20 cellular contexts compared by ENCODE assay signal in the genomic region with DNA sequence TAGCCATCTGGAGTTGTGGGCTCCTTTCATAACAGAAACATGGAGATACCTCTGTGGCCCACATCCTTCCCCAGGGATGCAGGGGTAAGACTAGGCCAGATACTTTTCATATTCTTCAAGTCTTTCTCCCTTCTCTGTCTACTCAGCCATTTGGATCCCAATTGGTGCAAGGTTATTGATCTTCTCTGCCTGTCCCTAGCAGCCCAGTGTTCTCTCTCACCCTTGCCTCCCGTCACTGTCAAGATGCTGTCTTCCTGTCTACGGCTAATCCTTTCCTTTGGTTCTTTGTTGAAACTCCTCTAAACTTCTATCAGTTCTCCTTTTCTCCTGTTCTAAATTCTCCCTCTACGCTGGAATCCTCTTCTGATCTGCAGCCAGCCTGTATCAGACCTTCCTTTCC. TPM values are rescaled to one million over a fixed set of nuclear protein-coding genes. Genes with fewer than 3 reads are reported as not detected.
DNase-seq lines count a peak whose midpoint lies in the region; ATAC-seq, FAIRE-seq and TF ChIP-seq lines count a peak whose summit lies in the region.
"Had no signal": no experiment of that assay in that cellular context is flagged by ENCODE, and none has a peak within 500 bp of the region (broad histone marks: within the 10 kb centered on the region; RNA-seq: fewer than 3 reads in every experiment).

No MANE protein-coding gene starts in this region.

- H3K4me3 ChIP-seq in HCT116 (replicated peaks in 1 of 2; ENCODE audit: low read depth in 1 of 2, low read length in 2 of 2) (no peak overlapping the region), RWPE2 (ENCODE audit: severe bottlenecking) (no peak overlapping the region), H1 (ENCODE audit: extremely low read depth in 1 of 4, insufficient read depth in 2 of 4, low read depth in 3 of 4, low read length in 4 of 4) (no peak overlapping the region)

- WGBS in H1 (ENCODE audit: extremely low coverage in 1 of 2, insufficient coverage in 1 of 2, insufficient read length in 1 of 2, insufficient replicate concordance in 2 of 2, low coverage in 1 of 2, low lambda C conversion rate in 2 of 2, missing lambda C conversion rate in 1 of 2), 2 experiments: 82% methylated on average over 3 of the region's 3 CpGs; no CpG with 5 or more reads in 1 of the 2 experiments

- TF ChIP-seq POLR2A in HCT116 (IDR thresholded peaks at IDR 0.05; ENCODE audit: borderline replicate concordance, extremely low read depth, insufficient read depth, insufficient read length) (no peak), H1 (IDR thresholded peaks at IDR 0.05; ENCODE audit: control extremely low read depth in 1 of 2, low read depth in 2 of 2, low read length in 2 of 2) (no peak)

- H3K79me1 ChIP-seq in H1 (ENCODE audit: low read depth, low read length): no peaks in the 10 kb centered on the region

- H3K4me3 Mint-ChIP-seq in neural crest cell: peak overlapping the region; percentile 2
- H3K4me3 Mint-ChIP-seq: CD8-positive, alpha-beta memory T cell had no signal

- H3K18ac ChIP-seq in H1 (ENCODE audit: extremely low read depth, low read length): no peak overlapping the region

- peaks cover 6% of the 10 kb centered on the region for H3K4me1 Mint-ChIP-seq in neural crest cell

- CTCF ChIA-PET in HCT116 (lab: Charles Lee) (no interaction called here), H1 (lab: Charles Lee; ENCODE audit: partially characterized antibody) (no interaction called here)

- H3K27ac Mint-ChIP-seq in neural crest cell (ENCODE audit: unreplicated experiment): no peak overlapping the region

- no peak overlapping the region for H2BK120ac ChIP-seq in H1 (replicated peaks; ENCODE audit: low read depth, low read length)

- H3K9me3 ChIP-seq in HCT116 (ENCODE audit: control insufficient read depth in 1 of 2, insufficient read depth in 1 of 2, low read depth in 1 of 2, low read length in 2 of 2) (no peaks in the 10 kb centered on the region), RWPE2 (ENCODE audit: severe bottlenecking) (no peaks in the 10 kb centered on the region), H1 (ENCODE audit: insufficient read depth in 2 of 2, low read depth in 1 of 2, low read length in 1 of 2) (no peaks in the 10 kb centered on the region)

- no peak overlapping the region for H3K56ac ChIP-seq in H1 (replicated peaks; ENCODE audit: insufficient read length, low read depth, low read length)

- peaks cover 8% of the 10 kb centered on the region for H3K36me3 Mint-ChIP-seq in neural crest cell (ENCODE audit: low read depth)

- no peak overlapping the region for H4K91ac ChIP-seq in H1 (replicated peaks; ENCODE audit: insufficient read length, low read length)

- H3K27ac ChIP-seq in HCT116 (ENCODE audit: low read depth, low read length): no peak overlapping the region
- H3K27ac ChIP-seq in RWPE2 (ENCODE audit: poor library complexity, severe bottlenecking): no peak overlapping the region
- H3K27ac ChIP-seq in H1 (ENCODE audit: low read depth, low read length): no peak overlapping the region

- no peak for FAIRE-seq in H1 (lab: Jason Lieb, UNC)

- DNase-seq in HCT116 (ENCODE audit: low read depth, low spot score) (no peak), RWPE2 (ENCODE audit: low spot score) (no peak), H1 (ENCODE audit: low read depth in 1 of 2, low spot score in 2 of 2) (no peak), neural crest cell (ENCODE audit: low read depth, low spot score) (no peak), NCI-H2171 treated with DMSO at 0.1 percent for 48 hours (lab: John Stamatoyannopoulos, UW) (no peak), 8988T (no peak)
- DNase-seq: C1 segment of cervical spinal cord; CD8-positive, alpha-beta memory T cell; DMS79; H7; KG1; NCI-H1092; NCI-H146; NCI-H2029 treated with DMSO at 0.1 percent for 48 hours; NCI-H2171; NCI-H446; NCI-H748 treated with DMSO at 0.1 percent for 48 hours; NK-92 treated with Interleukin-12 subunit alpha and Interleukin-12 subunit beta, amount 100 ng/mL, for 24 hours; SIG-M5 had no signal

- no peak overlapping the region for H2BK15ac ChIP-seq in H1 (ENCODE audit: low read length)

- H2BK20ac ChIP-seq in H1 (ENCODE audit: low read length): no peak overlapping the region

- H3K23ac ChIP-seq in H1 (ENCODE audit: insufficient read length): no peak overlapping the region

- no peaks in the 10 kb centered on the region for H3K36me3 ChIP-seq in HCT116 (ENCODE audit: control insufficient read depth in 1 of 2, insufficient read depth in 2 of 2, low read length in 2 of 2)
- no peaks in the 10 kb centered on the region for H3K36me3 ChIP-seq in RWPE2 (ENCODE audit: low read depth)
- peaks cover 0 to 3% (median 0%) of the 10 kb centered on the region in 4 experiments; a peak in 2 of 8 replicates for H3K36me3 ChIP-seq in H1 (ENCODE audit: control insufficient read depth in 2 of 4, insufficient read depth in 4 of 4, low read length in 3 of 4)

- no peak overlapping the region for H4K5ac ChIP-seq in H1 (ENCODE audit: insufficient read length, low read depth, low read length)

- ATAC-seq in HCT116 (peak; percentile 24; the same call in 1 of the 2 replicates), RWPE2 (ENCODE audit: low read depth) (peak; percentile 6; the same call in 1 of the 3 replicates), GM19452 (IDR thresholded peaks at IDR 0.05; ENCODE audit: unreplicated experiment) (no peak)

- H3K4me1 ChIP-seq in HCT116 (ENCODE audit: control insufficient read depth in 1 of 2, insufficient read depth in 2 of 2, low read length in 2 of 2) (no peaks in the 10 kb centered on the region), RWPE2 (ENCODE audit: insufficient read depth, poor library complexity, severe bottlenecking) (peaks cover 5% of the 10 kb centered on the region), H1 (replicated peaks in 1 of 4; ENCODE audit: control insufficient read depth in 3 of 4, insufficient read depth in 4 of 4, low read length in 3 of 4) (no peaks in the 10 kb centered on the region; a peak in 1 of 7 replicates)

- RAD21 ChIA-PET in HCT116 (lab: Charles Lee; ENCODE audit: low non-redundant PET in 1 of 2, low total read pairs in 2 of 2, uncharacterized antibody in 2 of 2, unreplicated experiment in 2 of 2): no interaction called here

- TF ChIP-seq EP300 in H1 (IDR thresholded peaks at IDR 0.05; ENCODE audit: borderline replicate concordance in 1 of 2, low read depth in 2 of 2, low read length in 2 of 2): no peak

- no peak overlapping the region for H2BK12ac ChIP-seq in H1 (ENCODE audit: low read depth, low read length)

- no peaks in the 10 kb centered on the region for H3K9me2 ChIP-seq in HCT116 (ENCODE audit: insufficient read depth)

- no peaks in the 10 kb centered on the region for H3K9me3 Mint-ChIP-seq in neural crest cell
- H3K9me3 Mint-ChIP-seq: CD8-positive, alpha-beta memory T cell had no signal

- TSS peak; percentile 15 for BruUV-seq in HCT116 (replicated peaks; lab: Mats Ljungman, UMichigan)

- no peak overlapping the region for H3K4me2 ChIP-seq in HCT116 (ENCODE audit: low read length)
- no peak overlapping the region for H3K4me2 ChIP-seq in H1 (ENCODE audit: insufficient read depth in 1 of 2, low read depth in 2 of 2, low read length in 2 of 2)

- intact Hi-C loops in HCT116 (cut with micrococcal nuclease): no loop called here

- H2AFZ ChIP-seq in HCT116 (ENCODE audit: low read depth, low read length, poor library complexity, severe bottlenecking) (no peak overlapping the region), H1 (ENCODE audit: low read length) (no peak overlapping the region)

- H3K14ac ChIP-seq in H1 (ENCODE audit: insufficient read length): no peak overlapping the region

- H3K9ac ChIP-seq in HCT116 (ENCODE audit: low read length) (no peak overlapping the region), H1 (replicated peaks in 1 of 4; ENCODE audit: extremely low read depth in 1 of 4, low read depth in 3 of 4, low read length in 3 of 4) (no peak overlapping the region)

- H3K23me2 ChIP-seq in H1 (ENCODE audit: low read depth, low read length): no peaks in the 10 kb centered on the region

- TF ChIP-seq RAD21 in HCT116 (IDR thresholded peaks at IDR 0.05; ENCODE audit: low read depth): no peak
- no peak for TF ChIP-seq RAD21 in H1 (IDR thresholded peaks at IDR 0.05 in 1 of 2, conservative IDR thresholded peaks at IDR 0.05 in 1 of 2; ENCODE audit: low read depth in 2 of 2, low read length in 2 of 2)

- no peak overlapping the region for H2BK5ac ChIP-seq in H1 (ENCODE audit: low read depth, low read length)

- POLR2A ChIA-PET in HCT116 (lab: Charles Lee): no interaction called here
- POLR2A ChIA-PET in H1 (lab: Charles Lee; ENCODE audit: partially characterized antibody): interaction anchor here (1.3 kb wide), 1 partner anchor 10 kb away, joined by 3 read pairs; no protein-coding TSS in a partner anchor

- TF ChIP-seq CTCF in HCT116 (IDR thresholded peaks at IDR 0.05 in 2 of 3, conservative IDR thresholded peaks at IDR 0.05 in 1 of 3; ENCODE audit: borderline replicate concordance in 1 of 3, insufficient read depth in 1 of 3, low read depth in 2 of 3, low read length in 2 of 3) (no peak), RWPE2 (IDR thresholded peaks at IDR 0.05; ENCODE audit: poor library complexity, severe bottlenecking) (no peak), H1 (IDR thresholded peaks at IDR 0.05; ENCODE audit: control extremely low read depth in 1 of 3, insufficient read depth in 1 of 3, low read depth in 1 of 3, low read length in 3 of 3) (no peak), neural crest cell (conservative IDR thresholded peaks at IDR 0.05) (no peak)

- H3K79me2 ChIP-seq in HCT116 (ENCODE audit: insufficient read depth, low read length) (no peaks in the 10 kb centered on the region), H1 (ENCODE audit: control insufficient read depth in 1 of 2, insufficient read depth in 2 of 2, low read length in 2 of 2) (no peaks in the 10 kb centered on the region)

- H4K20me1 ChIP-seq in HCT116 (ENCODE audit: insufficient read depth) (no peaks in the 10 kb centered on the region), H1 (replicated peaks in 1 of 2; ENCODE audit: control insufficient read depth in 1 of 2, insufficient read depth in 2 of 2, low read length in 2 of 2) (no peaks in the 10 kb centered on the region)

- H2AK5ac ChIP-seq in H1 (ENCODE audit: low read depth, low read length): 0 out of 2 replicates have a peak overlapping the region, but pooled peaks have one; percentile 53

- peaks cover 3% of the 10 kb centered on the region for H3K27me3 Mint-ChIP-seq in neural crest cell (ENCODE audit: low read depth)

- no peak overlapping the region for H4K8ac ChIP-seq in H1 (ENCODE audit: extremely low read depth, insufficient read depth, low read length)

- no peak overlapping the region for H3K4ac ChIP-seq in H1 (replicated peaks; ENCODE audit: insufficient read length, low read depth, low read length)

- no peaks in the 10 kb centered on the region for H3K27me3 ChIP-seq in HCT116 (ENCODE audit: insufficient read depth, low read length)
- H3K27me3 ChIP-seq in RWPE2 (ENCODE audit: insufficient read depth, poor library complexity, severe bottlenecking): no peaks in the 10 kb centered on the region
- no peaks in the 10 kb centered on the region for H3K27me3 ChIP-seq in H1 (replicated peaks in 1 of 4; ENCODE audit: control insufficient read depth in 3 of 4, extremely low read depth in 1 of 4, insufficient read depth in 3 of 4, low read length in 3 of 4)

RNA-seq across cellular contexts. Expression of gene SENP2, which starts 51.3 kb away (rescaled TPM):
- 36.1 TPM for total RNA-seq in HCT116 (2021; ENCODE audit: unreplicated experiment)
- polyA plus RNA-seq in HCT116 (2012): 13.7 and 15.6 TPM in 2 replicates
- total RNA-seq in H1 (2021; fragmentation: NEBNext Ultra II Directional; extraction: Animal tissue kit (Norgen Biotek cat#: 25700)): 69.3 and 75.5 TPM in 2 replicates
- polyA plus RNA-seq in H1 (2011; rRNA removed): 25.2 and 27.5 TPM in 2 replicates
- polyA plus RNA-seq in H1 (2011; cell fraction: cytosol; rRNA removed): 42.9 TPM
- 40.0 TPM for polyA plus RNA-seq in H1 (2011; cell fraction: nucleus; rRNA removed)
- 33.9 to 44.9 TPM (median 40.9 TPM) in 4 replicates for polyA plus RNA-seq in H1 (2012, experiment 1 of 2)
- polyA plus RNA-seq in H1 (2012, experiment 2 of 2): 4.4 TPM
- polyA plus RNA-seq in H1 (2013, experiment 1 of 2): 37.4 TPM
- 38.2 TPM for polyA plus RNA-seq in H1 (2013, experiment 2 of 2)
- polyA minus RNA-seq in H1 (2011; rRNA and poly(A)+ RNA removed): 83.2 and 93.8 TPM in 2 replicates
- polyA minus RNA-seq in H1 (2011; cell fraction: cytosol; rRNA and poly(A)+ RNA removed): 51.6 TPM
- 59.4 TPM for polyA minus RNA-seq in H1 (2011; cell fraction: nucleus; rRNA and poly(A)+ RNA removed)
- 46.7 and 55.6 TPM in 2 replicates for total RNA-seq in neural crest cell

Comparison
In these comparisons a context has a peak if more than half of its experiments do, and no peak if none do; other contexts are left out.
1. Of the 16 proteins assayed by ChIP-seq in both H1 and HCT116: peak only in H1: none; only in HCT116: none; in both: POLR2AphosphoS5; in neither: 15.